Comparison of ENCODE assay signal across 1 cellular context in the genomic region with DNA sequence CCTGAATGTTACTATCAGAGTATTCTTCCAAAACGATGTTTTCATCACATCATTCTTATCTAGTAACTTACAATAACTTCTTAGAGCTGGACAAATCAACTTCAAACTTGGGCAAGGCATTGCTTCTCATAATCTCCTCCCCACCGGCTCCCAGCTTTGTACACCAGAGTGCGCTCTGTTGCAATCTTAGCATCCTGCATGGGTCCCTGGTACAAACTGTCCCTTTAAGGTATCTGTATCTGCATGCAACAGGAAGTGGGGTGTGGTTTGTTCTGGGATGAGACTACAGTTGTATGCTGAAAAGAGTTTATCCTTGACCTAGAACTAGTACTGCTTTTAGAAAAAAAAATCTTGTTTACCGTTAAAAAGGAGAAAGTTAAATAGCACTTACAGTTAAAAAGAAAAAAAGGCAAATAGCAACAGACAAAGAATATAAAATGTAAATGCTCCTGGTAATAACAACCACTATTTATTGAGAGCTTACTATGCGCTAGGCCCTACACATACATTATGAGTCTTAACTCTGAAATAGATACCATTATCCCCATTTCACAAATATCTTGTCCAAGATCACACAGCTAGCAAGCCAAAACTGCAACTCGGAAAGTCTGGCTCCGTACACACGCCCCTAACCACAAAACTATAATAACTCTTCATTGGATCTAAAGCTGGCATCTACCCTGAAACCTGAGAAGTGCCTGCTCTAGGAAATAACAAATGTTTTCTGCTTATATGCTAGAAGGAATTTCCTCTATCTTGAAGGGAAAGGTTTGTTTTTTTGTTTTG.
TF ChIP-seq lines count a peak whose summit lies in the region.

No MANE protein-coding gene starts in this region.

TF ChIP-seq in GM23338, 12 proteins besides CTCF, POLR2A, EP300 and RAD21 (continued from another document):
- TF ChIP-seq ZNF462 (CRISPR knock-in tag; IDR thresholded peaks at IDR 0.05) (no peak), ZNF331 (CRISPR knock-in tag; IDR thresholded peaks at IDR 0.05; ENCODE audit: low read depth) (no peak), EZH2 (IDR thresholded peaks at IDR 0.05; ENCODE audit: low read depth, unreplicated experiment) (no peak), JUNB (IDR thresholded peaks at IDR 0.05; ENCODE audit: unreplicated experiment) (no peak), STAT1 (IDR thresholded peaks at IDR 0.05; ENCODE audit: unreplicated experiment) (no peak), NANOG (IDR thresholded peaks at IDR 0.05; ENCODE audit: borderline replicate concordance) (no peak), CREB1 (CRISPR knock-in tag; IDR thresholded peaks at IDR 0.05; ENCODE audit: low read depth) (no peak)
- TF ChIP-seq, protein P1, sequence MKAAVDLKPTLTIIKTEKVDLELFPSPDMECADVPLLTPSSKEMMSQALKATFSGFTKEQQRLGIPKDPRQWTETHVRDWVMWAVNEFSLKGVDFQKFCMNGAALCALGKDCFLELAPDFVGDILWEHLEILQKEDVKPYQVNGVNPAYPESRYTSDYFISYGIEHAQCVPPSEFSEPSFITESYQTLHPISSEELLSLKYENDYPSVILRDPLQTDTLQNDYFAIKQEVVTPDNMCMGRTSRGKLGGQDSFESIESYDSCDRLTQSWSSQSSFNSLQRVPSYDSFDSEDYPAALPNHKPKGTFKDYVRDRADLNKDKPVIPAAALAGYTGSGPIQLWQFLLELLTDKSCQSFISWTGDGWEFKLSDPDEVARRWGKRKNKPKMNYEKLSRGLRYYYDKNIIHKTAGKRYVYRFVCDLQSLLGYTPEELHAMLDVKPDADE (IDR thresholded peaks at IDR 0.05), result no peak
